ENCODE assay signal across 27 cellular contexts in the genomic region with DNA sequence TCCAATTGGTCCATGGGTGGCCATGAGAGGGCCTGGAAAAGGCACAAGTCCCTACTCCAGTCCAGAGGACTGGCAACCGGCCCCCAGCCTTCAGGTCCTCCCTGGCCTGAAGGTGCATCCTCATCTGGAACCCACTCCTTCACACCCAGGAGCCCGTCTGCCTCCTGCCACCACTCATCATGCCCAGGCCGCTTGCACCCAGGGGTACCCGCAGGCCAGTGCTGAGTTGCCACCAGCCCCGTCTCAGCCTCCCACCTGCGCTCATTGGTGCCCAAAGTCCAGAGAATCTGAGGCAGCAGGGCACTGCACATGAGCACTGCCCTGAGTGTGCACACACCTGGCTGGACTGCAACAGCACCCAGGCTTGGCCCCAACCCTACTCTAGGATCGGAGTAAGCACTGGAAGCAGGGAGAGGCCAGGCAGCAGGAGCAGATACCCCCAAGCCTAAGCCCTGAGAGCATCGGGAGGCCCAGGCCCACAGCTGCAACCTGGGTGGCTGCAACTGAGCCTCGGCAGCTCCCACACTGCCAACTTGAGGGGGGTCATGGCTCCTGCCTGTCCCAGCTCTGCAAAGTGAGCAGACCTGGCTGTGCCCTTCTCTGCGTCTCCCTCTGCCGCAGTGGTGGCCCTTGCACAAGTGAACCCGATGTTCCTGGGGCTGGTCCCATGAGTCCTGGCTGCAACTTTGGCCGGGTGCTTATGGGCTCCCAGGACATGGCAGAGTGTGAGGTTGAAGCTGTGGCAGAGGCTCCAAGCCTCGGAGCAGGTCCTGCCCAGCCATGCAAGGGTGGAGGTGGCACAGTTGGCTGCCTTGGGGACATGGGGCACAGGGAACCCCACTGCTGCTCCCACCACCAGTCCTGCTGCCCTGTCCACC. TPM values are rescaled to one million over a fixed set of nuclear protein-coding genes. Genes with fewer than 3 reads are reported as not detected.
"Had no signal": no experiment of that assay in that cellular context is flagged by ENCODE, and none has a peak within 500 bp of the region (broad histone marks: within the 10 kb centered on the region; RNA-seq: fewer than 3 reads in every experiment).

No MANE protein-coding gene starts in this region.

- H3K4me1 ChIP-seq: gastrocnemius medialis, pancreas, psoas muscle had no signal

- ATAC-seq: activated CD4-positive, alpha-beta T cell treated with anti-CD3 and anti-CD28 coated beads for 36 hours; activated T-cell treated with anti-CD3 and anti-CD28 coated beads, Interleukin-2, amount 50 U/mL, for 72 hours; body of pancreas; effector memory CD8-positive, alpha-beta T cell; gastrocnemius medialis; left cardiac atrium; left ventricle myocardium superior; pancreas; psoas muscle; stimulated activated naive CD8-positive, alpha-beta T cell treated with anti-CD3 and anti-CD28 coated beads, Interleukin-15, Interleukin-2, amounts not matched to agents 100 U/mL and 50 U/mL, for 24 hours had no signal

- H3K27ac ChIP-seq: body of pancreas, gastrocnemius medialis, pancreas, psoas muscle, thoracic aorta had no signal

- H3K36me3 ChIP-seq: gastrocnemius medialis, pancreas, thoracic aorta had no signal

- H3K9me3 ChIP-seq: body of pancreas, gastrocnemius medialis, pancreas, psoas muscle, thoracic aorta had no signal

- DNase-seq: activated CD4-positive, alpha-beta T cell treated with anti-CD3 and anti-CD28 coated beads for 36 hours; activated CD4-positive, alpha-beta T cell treated with anti-CD3 and anti-CD28 coated beads, Interleukin-2, amount 50 U/mL, for 4 hours; activated CD4-positive, CD25-positive, alpha-beta regulatory T cell; activated naive CD4-positive, alpha-beta T cell treated with Interleukin-2 at 50 U/mL for 16 hours; activated T-cell treated with anti-CD3 and anti-CD28 coated beads for 4 hours; activated T-cell treated with anti-CD3 and anti-CD28 coated beads, Interleukin-2, amount 50 U/mL, for 72 hours; aorta; body of pancreas; effector memory CD8-positive, alpha-beta T cell; erythroblast; gastrocnemius medialis; glutamatergic neuron; left cardiac atrium; left ventricle myocardium superior; nephron progenitor cell; pancreas; psoas muscle; stimulated activated CD4-positive, alpha-beta T cell treated with anti-CD3 and anti-CD28 coated beads, Interleukin-15, amount 100 ng/mL, for 24 hours; stimulated activated CD4-positive, alpha-beta T cell treated with anti-CD3 and anti-CD28 coated beads, Interleukin-2, amount 100 ng/mL, for 24 hours; stimulated activated naive CD8-positive, alpha-beta T cell treated with anti-CD3 and anti-CD28 coated beads, Interleukin-15, Interleukin-2, amounts not matched to agents 100 U/mL and 50 U/mL, for 24 hours; T-helper 1 cell; trophoblast cell had no signal

- H3K27me3 ChIP-seq: body of pancreas, gastrocnemius medialis, pancreas had no signal

- H3K4me2 ChIP-seq: smooth muscle cell had no signal

- H3K4me3 ChIP-seq: body of pancreas, gastrocnemius medialis, pancreas, psoas muscle, smooth muscle cell, thoracic aorta had no signal

RNA-seq across cellular contexts. Expression of a gene that starts 44.3 kb away (rescaled TPM):
- total RNA-seq: aorta, dermis microvascular lymphatic vessel endothelial cell, gastrocnemius medialis, left cardiac atrium, left ventricle myocardium superior, psoas muscle, smooth muscle cell, subcutaneous adipose tissue, thoracic aorta had no signal
- polyA plus RNA-seq: aorta, keratinocyte, smooth muscle cell had no signal
